1 cellular context compared by ENCODE assay signal in the genomic region with DNA sequence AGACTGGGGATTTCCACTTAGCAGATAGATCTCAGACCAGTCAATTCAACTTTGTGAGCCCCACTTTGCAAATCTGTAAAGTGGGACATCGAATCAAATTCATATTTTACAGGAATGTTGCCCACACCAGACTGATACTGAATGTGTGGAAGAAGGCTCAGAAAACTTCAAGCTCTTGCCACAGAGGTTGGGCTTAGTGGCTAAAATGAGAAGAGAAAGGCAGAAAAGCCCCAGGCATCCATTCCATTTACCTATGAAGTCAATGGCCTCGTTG.
TF ChIP-seq lines count a peak whose summit lies in the region.

No MANE protein-coding gene starts in this region.

TF ChIP-seq in HCT116, 20 proteins besides CTCF, POLR2A, EP300 and RAD21 (continued from another document):
- TF ChIP-seq, protein P1, sequence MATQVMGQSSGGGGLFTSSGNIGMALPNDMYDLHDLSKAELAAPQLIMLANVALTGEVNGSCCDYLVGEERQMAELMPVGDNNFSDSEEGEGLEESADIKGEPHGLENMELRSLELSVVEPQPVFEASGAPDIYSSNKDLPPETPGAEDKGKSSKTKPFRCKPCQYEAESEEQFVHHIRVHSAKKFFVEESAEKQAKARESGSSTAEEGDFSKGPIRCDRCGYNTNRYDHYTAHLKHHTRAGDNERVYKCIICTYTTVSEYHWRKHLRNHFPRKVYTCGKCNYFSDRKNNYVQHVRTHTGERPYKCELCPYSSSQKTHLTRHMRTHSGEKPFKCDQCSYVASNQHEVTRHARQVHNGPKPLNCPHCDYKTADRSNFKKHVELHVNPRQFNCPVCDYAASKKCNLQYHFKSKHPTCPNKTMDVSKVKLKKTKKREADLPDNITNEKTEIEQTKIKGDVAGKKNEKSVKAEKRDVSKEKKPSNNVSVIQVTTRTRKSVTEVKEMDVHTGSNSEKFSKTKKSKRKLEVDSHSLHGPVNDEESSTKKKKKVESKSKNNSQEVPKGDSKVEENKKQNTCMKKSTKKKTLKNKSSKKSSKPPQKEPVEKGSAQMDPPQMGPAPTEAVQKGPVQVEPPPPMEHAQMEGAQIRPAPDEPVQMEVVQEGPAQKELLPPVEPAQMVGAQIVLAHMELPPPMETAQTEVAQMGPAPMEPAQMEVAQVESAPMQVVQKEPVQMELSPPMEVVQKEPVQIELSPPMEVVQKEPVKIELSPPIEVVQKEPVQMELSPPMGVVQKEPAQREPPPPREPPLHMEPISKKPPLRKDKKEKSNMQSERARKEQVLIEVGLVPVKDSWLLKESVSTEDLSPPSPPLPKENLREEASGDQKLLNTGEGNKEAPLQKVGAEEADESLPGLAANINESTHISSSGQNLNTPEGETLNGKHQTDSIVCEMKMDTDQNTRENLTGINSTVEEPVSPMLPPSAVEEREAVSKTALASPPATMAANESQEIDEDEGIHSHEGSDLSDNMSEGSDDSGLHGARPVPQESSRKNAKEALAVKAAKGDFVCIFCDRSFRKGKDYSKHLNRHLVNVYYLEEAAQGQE (IDR thresholded peaks at IDR 0.05; ENCODE audit: low read depth) = no peak
- TF ChIP-seq CBX3 (IDR thresholded peaks at IDR 0.05; ENCODE audit: low read depth) = no peak
- TF ChIP-seq, protein P2, sequence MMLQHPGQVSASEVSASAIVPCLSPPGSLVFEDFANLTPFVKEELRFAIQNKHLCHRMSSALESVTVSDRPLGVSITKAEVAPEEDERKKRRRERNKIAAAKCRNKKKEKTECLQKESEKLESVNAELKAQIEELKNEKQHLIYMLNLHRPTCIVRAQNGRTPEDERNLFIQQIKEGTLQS (IDR thresholded peaks at IDR 0.05) = no peak
TF ChIP-seq in HCT116: peak in this region for 0.
